Comparison of ENCODE assay signal across 9 cellular contexts in the genomic region with DNA sequence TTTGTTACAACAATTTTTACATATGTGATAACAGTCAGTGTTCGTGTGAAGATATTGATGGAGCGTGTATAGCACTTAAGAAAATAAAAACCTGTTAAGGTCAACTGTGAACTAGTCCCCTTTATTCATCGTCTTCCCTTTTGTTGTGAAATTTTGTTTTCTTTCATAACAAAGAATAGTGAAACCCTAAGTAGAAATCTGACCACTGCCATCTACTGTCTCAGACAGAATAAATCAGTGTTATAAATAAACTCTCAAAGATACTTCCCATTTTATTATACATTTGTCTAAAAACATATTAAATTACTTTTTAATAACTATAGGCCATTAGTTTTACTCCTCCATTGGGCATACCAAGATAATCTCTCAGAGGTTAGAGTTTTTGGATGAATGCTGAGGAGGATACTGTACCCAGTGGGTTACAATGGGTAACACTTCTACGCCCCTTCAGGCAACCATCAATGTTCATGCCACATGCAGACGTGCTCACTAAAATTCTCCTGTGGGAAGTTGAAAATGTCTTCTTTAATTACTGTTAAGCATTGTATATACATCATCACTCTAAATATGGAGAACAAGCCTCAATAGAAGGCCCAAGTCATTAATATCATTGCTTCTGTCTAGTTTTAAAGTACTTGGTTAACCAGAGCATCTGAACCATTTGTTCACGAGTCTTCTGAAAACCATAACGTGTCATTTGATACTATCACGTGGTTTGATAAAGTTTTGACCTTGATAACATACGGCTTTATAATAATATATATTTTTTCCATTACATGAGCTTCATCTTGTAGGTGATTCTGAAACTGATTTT.
DNase-seq lines count a peak whose midpoint lies in the region; ATAC-seq, FAIRE-seq and TF ChIP-seq lines count a peak whose summit lies in the region.
"Had no signal": no experiment of that assay in that cellular context is flagged by ENCODE, and none has a peak within 500 bp of the region (broad histone marks: within the 10 kb centered on the region; RNA-seq: fewer than 3 reads in every experiment).

No MANE protein-coding gene starts in this region.

- H3K4me3 Mint-ChIP-seq in CD14-positive monocyte: peak overlapping the region in 1 of 2 donors; percentile 72
- H3K4me3 Mint-ChIP-seq in activated naive CD8-positive, alpha-beta T cell treated with anti-CD3 and anti-CD28 coated beads, Interleukin-2, amount 50 U/mL, for 24 hours: no peak overlapping the region

- intact Hi-C loops in CD14-positive monocyte (cut with micrococcal nuclease) (loop anchor here (5.0 kb wide), 2 partner anchors 53 to 108 kb away; no protein-coding TSS in a partner anchor), heart right ventricle (cut with DNase I) (no loop called here), A673 (cut with micrococcal nuclease; ENCODE audit: unreplicated experiment) (no loop called here)

- WGBS in heart right ventricle, 2 donors: 74 to 78% methylated on average over 9 of the region's 9 CpGs

- peak overlapping the region in 1 of 10 donors; percentile 4 for H3K4me3 ChIP-seq in heart right ventricle
- no peak overlapping the region for H3K4me3 ChIP-seq in A673 (ENCODE audit: low read depth, low read length, poor library complexity, severe bottlenecking)

- no peaks in the 10 kb centered on the region for H3K36me3 Mint-ChIP-seq in CD14-positive monocyte
- H3K36me3 Mint-ChIP-seq in activated naive CD8-positive, alpha-beta T cell treated with anti-CD3 and anti-CD28 coated beads, Interleukin-2, amount 50 U/mL, for 24 hours (ENCODE audit: low read depth): no peaks in the 10 kb centered on the region

- CTCF ChIA-PET in A673 (lab: Charles Lee): no interaction called here

- H3K36me3 ChIP-seq in heart right ventricle (no peaks in the 10 kb centered on the region), A673 (ENCODE audit: insufficient read depth, low read length, poor library complexity, severe bottlenecking) (no peaks in the 10 kb centered on the region)

- no TSS peak for BruUV-seq in A673 (replicated peaks; lab: Mats Ljungman, UMichigan)

- DNase-seq in CD14-positive monocyte (ENCODE audit: low spot score) (no peak), H54 (ENCODE audit: insufficient read length, low spot score) (no peak), heart right ventricle (no peak), NCI-H1694 treated with DMSO at 0.1 percent for 48 hours (lab: John Stamatoyannopoulos, UW) (no peak), A673 (ENCODE audit: low spot score) (no peak)
- no peak for DNase-seq in activated naive CD8-positive, alpha-beta T cell treated with anti-CD3 and anti-CD28 coated beads, Interleukin-2, amount 50 U/mL, for 24 hours
- DNase-seq: erythroblast had no signal

- H3K4me1 Mint-ChIP-seq in CD14-positive monocyte: peaks cover 59% of the 10 kb centered on the region
- peaks cover 51% of the 10 kb centered on the region for H3K4me1 Mint-ChIP-seq in activated naive CD8-positive, alpha-beta T cell treated with anti-CD3 and anti-CD28 coated beads, Interleukin-2, amount 50 U/mL, for 24 hours

- H3K27me3 ChIP-seq in heart right ventricle: no peaks in the 10 kb centered on the region
- no peaks in the 10 kb centered on the region for H3K27me3 ChIP-seq in A673 (replicated peaks; ENCODE audit: insufficient read depth, low read depth, low read length, poor library complexity)

- no peaks in the 10 kb centered on the region for H3K9me3 ChIP-seq in heart right ventricle
- H3K9me3 ChIP-seq in A673 (ENCODE audit: low read depth, low read length, poor library complexity, severe bottlenecking): no peaks in the 10 kb centered on the region

- FAIRE-seq in H54 (lab: Jason Lieb, UNC): no peak

- TF ChIP-seq POLR2A in H54 (IDR thresholded peaks at IDR 0.05; ENCODE audit: low read depth, low read length): no peak

- peaks cover 0 to 37% (median 0%) of the 10 kb centered on the region in 9 donors for H3K4me1 ChIP-seq in heart right ventricle
- peaks cover 7% of the 10 kb centered on the region for H3K4me1 ChIP-seq in A673 (ENCODE audit: insufficient read depth, low read length, poor library complexity, severe bottlenecking)

- peak; percentile 37 for ATAC-seq in GM19452 (IDR thresholded peaks at IDR 0.05; ENCODE audit: unreplicated experiment)
- ATAC-seq in HG03108 (IDR thresholded peaks at IDR 0.05; ENCODE audit: unreplicated experiment): peak; percentile 32
- peak; percentile 28 for ATAC-seq in activated naive CD8-positive, alpha-beta T cell treated with anti-CD3 and anti-CD28 coated beads, Interleukin-2, amount 50 U/mL, for 24 hours
- no peak for ATAC-seq in heart right ventricle

- H3K27me3 Mint-ChIP-seq in CD14-positive monocyte (ENCODE audit: low read depth in 3 of 3): no peaks in the 10 kb centered on the region
- H3K27me3 Mint-ChIP-seq in activated naive CD8-positive, alpha-beta T cell treated with anti-CD3 and anti-CD28 coated beads, Interleukin-2, amount 50 U/mL, for 24 hours: no peaks in the 10 kb centered on the region

- H3K9me3 Mint-ChIP-seq in CD14-positive monocyte: no peaks in the 10 kb centered on the region
- H3K9me3 Mint-ChIP-seq in activated naive CD8-positive, alpha-beta T cell treated with anti-CD3 and anti-CD28 coated beads, Interleukin-2, amount 50 U/mL, for 24 hours: no peaks in the 10 kb centered on the region

- peak overlapping the region; percentile 88 to 94 (median 93) for H3K27ac Mint-ChIP-seq in CD14-positive monocyte
- peak overlapping the region; percentile 17 for H3K27ac Mint-ChIP-seq in activated naive CD8-positive, alpha-beta T cell treated with anti-CD3 and anti-CD28 coated beads, Interleukin-2, amount 50 U/mL, for 24 hours

- H3K27ac ChIP-seq in heart right ventricle (peak overlapping the region in 1 of 10 donors; percentile 72), A673 (ENCODE audit: low read depth, low read length, poor library complexity, severe bottlenecking) (no peak overlapping the region)

- TF ChIP-seq CTCF in CD14-positive monocyte (IDR thresholded peaks at IDR 0.05) (peak; percentile 64), heart right ventricle (IDR thresholded peaks at IDR 0.05) (peak in 1 of 9 donors; percentile 14), A673 (conservative IDR thresholded peaks at IDR 0.05; ENCODE audit: low read depth, low read length) (no peak; the same call in 1 of the 2 replicates)

- POLR2A ChIA-PET in A673 (lab: Charles Lee; ENCODE audit: low non-redundant PET): no interaction called here

Comparison
In these comparisons a context has a peak if more than half of its experiments do, and no peak if none do; other contexts are left out.
1. ATAC-seq: peak in GM19452 (single experiment), HG03108 (single experiment) and activated naive CD8-positive, alpha-beta T cell treated with anti-CD3 and anti-CD28 coated beads, Interleukin-2, amount 50 U/mL, for 24 hours (single experiment); none in heart right ventricle (0 of 8).
2. intact Hi-C loops: an anchor here in CD14-positive monocyte (5.0 kb wide); none called in heart right ventricle and A673.